In genomic region chr5:165405340-165405739, GRCh38 we compare ENCODE assay signal across 1 cellular context.
TF ChIP-seq lines count a peak whose summit lies in the region.

No MANE protein-coding gene starts in this region.

TF ChIP-seq in GM23338, 12 proteins besides CTCF, POLR2A, EP300 and RAD21 (continued from another document):
- no peak for TF ChIP-seq ZNF462 (CRISPR knock-in tag; IDR thresholded peaks at IDR 0.05)
